Comparison of ENCODE assay signal across 1 cellular context in genomic region chr17:35764123-35764991, GRCh38.
TF ChIP-seq lines count a peak whose summit lies in the region.

No MANE protein-coding gene starts in this region.

TF ChIP-seq in HepG2, 621 proteins besides CTCF, POLR2A, EP300 and RAD21 (continued from another document and continues in another):
- TF ChIP-seq REST (IDR thresholded peaks at IDR 0.05; ENCODE audit: borderline replicate concordance in 1 of 2, low read depth in 1 of 2, low read length in 2 of 2) (no peak), NAIF1 (CRISPR knock-in tag; IDR thresholded peaks at IDR 0.05; ENCODE audit: borderline replicate concordance) (no peak; the same call in 1 of the 2 replicates), ZBTB42 (CRISPR knock-in tag; IDR thresholded peaks at IDR 0.05) (no peak), THRA (CRISPR knock-in tag; IDR thresholded peaks at IDR 0.05; ENCODE audit: borderline replicate concordance) (peak; percentile 73), DPF2 (CRISPR knock-in tag; IDR thresholded peaks at IDR 0.05; ENCODE audit: borderline replicate concordance, low read depth) (no peak), FOXC1 (CRISPR knock-in tag; IDR thresholded peaks at IDR 0.05; ENCODE audit: borderline replicate concordance) (peak; percentile 90), NR3C1 (CRISPR knock-in tag; IDR thresholded peaks at IDR 0.05) (no peak), ZBTB37 (CRISPR knock-in tag; IDR thresholded peaks at IDR 0.05) (no peak), ZNF275 (CRISPR knock-in tag; IDR thresholded peaks at IDR 0.05; ENCODE audit: borderline replicate concordance) (0 out of 2 replicates have a peak, but pooled peaks have one; percentile 44), EHMT2 (IDR thresholded peaks at IDR 0.05; ENCODE audit: borderline replicate concordance, low read depth, low read length) (no peak), ADNP (CRISPR knock-in tag; IDR thresholded peaks at IDR 0.05) (no peak), ZNF17 (CRISPR knock-in tag; IDR thresholded peaks at IDR 0.05) (no peak), YEATS4 (CRISPR knock-in tag; IDR thresholded peaks at IDR 0.05; ENCODE audit: borderline replicate concordance) (peak; percentile 71), DRAP1 (CRISPR knock-in tag; IDR thresholded peaks at IDR 0.05) (peak; percentile 17; the same call in 1 of the 2 replicates), NFE2 (CRISPR knock-in tag; IDR thresholded peaks at IDR 0.05) (no peak), ZNF256 (CRISPR knock-in tag; conservative IDR thresholded peaks at IDR 0.05) (no peak), ZNF563 (CRISPR knock-in tag; IDR thresholded peaks at IDR 0.05) (peak; percentile 94), TARDBP (CRISPR knock-in tag; IDR thresholded peaks at IDR 0.05) (no peak), KAT7 (CRISPR knock-in tag; IDR thresholded peaks at IDR 0.05; ENCODE audit: borderline replicate concordance) (no peak), ZHX1 (CRISPR knock-in tag; IDR thresholded peaks at IDR 0.05; ENCODE audit: low read depth) (peak; percentile 90; the same call in 1 of the 2 replicates), ZNF619 (CRISPR knock-in tag; IDR thresholded peaks at IDR 0.05) (0 out of 2 replicates have a peak, but pooled peaks have one; percentile 69), POGZ (CRISPR knock-in tag; IDR thresholded peaks at IDR 0.05) (peak; percentile 77), REL (CRISPR knock-in tag; conservative IDR thresholded peaks at IDR 0.05) (no peak), SNAPC4 (CRISPR knock-in tag; IDR thresholded peaks at IDR 0.05) (no peak), TAF1 (CRISPR knock-in tag; IDR thresholded peaks at IDR 0.05) (no peak), ZNF333 (CRISPR knock-in tag; IDR thresholded peaks at IDR 0.05; ENCODE audit: borderline replicate concordance) (no peak), MEIS1 (CRISPR knock-in tag; IDR thresholded peaks at IDR 0.05; ENCODE audit: borderline replicate concordance) (peak; percentile 86), SRSF4 (IDR thresholded peaks at IDR 0.05; ENCODE audit: low read depth, low read length, poor library complexity, severe bottlenecking) (no peak), ZNF704 (CRISPR knock-in tag; IDR thresholded peaks at IDR 0.05; ENCODE audit: borderline replicate concordance) (no peak; the same call in 1 of the 2 replicates), ZNF180 (CRISPR knock-in tag; IDR thresholded peaks at IDR 0.05; ENCODE audit: borderline replicate concordance, low read depth) (no peak), HOXA9 (CRISPR knock-in tag; IDR thresholded peaks at IDR 0.05; ENCODE audit: borderline replicate concordance) (no peak), ZFX (CRISPR knock-in tag; IDR thresholded peaks at IDR 0.05; ENCODE audit: low read depth) (peak; percentile 89), DR1 (CRISPR knock-in tag; IDR thresholded peaks at IDR 0.05) (peak; percentile 44; the same call in 1 of the 2 replicates), ZNF121 (CRISPR knock-in tag; IDR thresholded peaks at IDR 0.05) (peak; percentile 28; the same call in 1 of the 2 replicates), SIX4 (CRISPR knock-in tag; IDR thresholded peaks at IDR 0.05) (no peak), XRCC5 (optimal IDR thresholded peaks at IDR 0.05; ENCODE audit: low read length) (peak; percentile 74), FOSL2 (CRISPR knock-in tag; IDR thresholded peaks at IDR 0.05) (peak; percentile 5; the same call in 1 of the 2 replicates), KLF16 (CRISPR knock-in tag; IDR thresholded peaks at IDR 0.05) (peak in 1 of 2 experiments; percentile 93; a peak in 2 of 4 replicates), EED (CRISPR knock-in tag; IDR thresholded peaks at IDR 0.05) (no peak), MED13 (CRISPR knock-in tag; IDR thresholded peaks at IDR 0.05) (peak; percentile 59; the same call in 1 of the 2 replicates), SP2 (CRISPR knock-in tag; IDR thresholded peaks at IDR 0.05) (peak; percentile 34), ZNF30 (CRISPR knock-in tag; IDR thresholded peaks at IDR 0.05) (peak; percentile 57; the same call in 1 of the 2 replicates)
